Comparison of ENCODE assay signal across 10 cellular contexts in genomic region chr10:127378628-127379027, GRCh38.
A peak's percentile ranks its signal among the peaks of the same experiment; 100 is the strongest.
ATAC-seq and TF ChIP-seq lines count a peak whose summit lies in the region.
"Had no signal": no experiment of that assay in that cellular context is flagged by ENCODE, and none has a peak within 500 bp of the region (broad histone marks: within the 10 kb centered on the region; RNA-seq: fewer than 3 reads in every experiment).

No MANE protein-coding gene starts in this region.

- H2AFZ ChIP-seq in neural cell (ENCODE audit: low read depth, low read length), result no peak overlapping the region

- no peak for TF ChIP-seq CTCF in neural cell (IDR thresholded peaks at IDR 0.05; ENCODE audit: poor library complexity, severe bottlenecking)

- peak; percentile 12 for TF ChIP-seq RAD21 in neural cell (conservative IDR thresholded peaks at IDR 0.05)

- peak; percentile 85 for TF ChIP-seq EP300 in neural cell (conservative IDR thresholded peaks at IDR 0.05; ENCODE audit: poor library complexity, severe bottlenecking)

- H4K20me1 ChIP-seq in neural cell (ENCODE audit: insufficient read depth), result no peaks in the 10 kb centered on the region
- H4K20me1 ChIP-seq: BLaER1; BLaER1 treated with 17β-estradiol and CSF1 and Interleukin-3, amounts not matched to agents 10 nM and 100 nM had no signal

- peak overlapping the region; percentile 4 for H3K9ac ChIP-seq in neural cell (ENCODE audit: low read length)
- H3K9ac ChIP-seq: BLaER1; BLaER1 treated with 17β-estradiol and CSF1 and Interleukin-3, amounts not matched to agents 10 nM and 100 nM had no signal

- H3K9me2 ChIP-seq in neural cell (ENCODE audit: insufficient read depth, low read length), result no peaks in the 10 kb centered on the region

- H3K9me3 ChIP-seq in neural cell (ENCODE audit: low read length), result no peaks in the 10 kb centered on the region
- H3K9me3 ChIP-seq: A549; BE2C; BLaER1; BLaER1 treated with 17β-estradiol and CSF1 and Interleukin-3, amounts not matched to agents 10 nM and 100 nM; Caco-2 had no signal

- H3K4me2 ChIP-seq in neural cell (ENCODE audit: low read length), result no peak overlapping the region
- H3K4me2 ChIP-seq: A549; BLaER1; BLaER1 treated with 17β-estradiol and CSF1 and Interleukin-3, amounts not matched to agents 10 nM and 100 nM had no signal

- H3K27ac ChIP-seq in neural cell (ENCODE audit: low read length), result peak overlapping the region; percentile 37
- H3K27ac ChIP-seq: 22Rv1; A549; BLaER1; BLaER1 treated with 17β-estradiol and CSF1 and Interleukin-3, amounts not matched to agents 10 nM and 100 nM; C4-2B had no signal

- H3K4me3 ChIP-seq in neural cell (ENCODE audit: low read length), result no peak overlapping the region
- H3K4me3 ChIP-seq: A549; BLaER1; BLaER1 treated with 17β-estradiol and CSF1 and Interleukin-3, amounts not matched to agents 10 nM and 100 nM had no signal

- H3K79me2 ChIP-seq in neural cell (replicated peaks; ENCODE audit: insufficient read depth, low read length), result no peaks in the 10 kb centered on the region

- H3F3A ChIP-seq in neural cell (ENCODE audit: insufficient read depth, low read length, poor library complexity, severe bottlenecking), result no peaks in the 10 kb centered on the region

- no peak for ATAC-seq in GM19455 (IDR thresholded peaks at IDR 0.05; ENCODE audit: unreplicated experiment)
- ATAC-seq: A549; CD8-positive, alpha-beta T cell had no signal

- no peaks in the 10 kb centered on the region for H3K27me3 ChIP-seq in neural cell (ENCODE audit: insufficient read depth, low read depth, low read length)
- H3K27me3 ChIP-seq: BE2C; BLaER1; BLaER1 treated with 17β-estradiol and CSF1 and Interleukin-3, amounts not matched to agents 10 nM and 100 nM had no signal

- H3K36me3 ChIP-seq in neural cell (ENCODE audit: insufficient read depth, low read length), result no peaks in the 10 kb centered on the region
- H3K36me3 ChIP-seq: BE2C; BLaER1; BLaER1 treated with 17β-estradiol and CSF1 and Interleukin-3, amounts not matched to agents 10 nM and 100 nM had no signal

TF ChIP-seq in neural cell, 6 proteins besides CTCF, POLR2A, EP300 and RAD21:
- TF ChIP-seq TAF1 (IDR thresholded peaks at IDR 0.05; ENCODE audit: low read depth) (no peak), POLR2AphosphoS5 (IDR thresholded peaks at IDR 0.05) (peak; percentile 63)
